Comparison of ENCODE assay signal across 8 cellular contexts in genomic region chr3:185363662-185364203, GRCh38. TPM values are rescaled to one million over a fixed set of nuclear protein-coding genes. Genes with fewer than 3 reads are reported as not detected.
DNase-seq lines count a peak whose midpoint lies in the region; ATAC-seq and TF ChIP-seq lines count a peak whose summit lies in the region.

No MANE protein-coding gene starts in this region.

- H4K20me1 ChIP-seq in hepatocyte (ENCODE audit: insufficient read depth, poor library complexity, severe bottlenecking): no peaks in the 10 kb centered on the region

- no peaks in the 10 kb centered on the region for H3K36me3 ChIP-seq in hepatocyte (replicated peaks; ENCODE audit: insufficient read depth, low read depth)

- H3K9me2 ChIP-seq in hepatocyte (replicated peaks; ENCODE audit: insufficient read depth): no peaks in the 10 kb centered on the region

- POLR2A ChIA-PET in activated CD8-positive, alpha-beta T cell treated with anti-CD3 and anti-CD28 coated beads for 36 hours (lab: Charles Lee): interaction anchor here (0.6 kb wide), 1 partner anchor 192 kb away, joined by 5 read pairs; no protein-coding TSS in a partner anchor

- no peak for TF ChIP-seq CTCF in activated CD8-positive, alpha-beta T cell treated with anti-CD3 and anti-CD28 coated beads for 36 hours (IDR thresholded peaks at IDR 0.05)
- TF ChIP-seq CTCF in hepatocyte (IDR thresholded peaks at IDR 0.05; ENCODE audit: poor library complexity): no peak

- H2AFZ ChIP-seq in hepatocyte: peak overlapping the region; percentile 84

- H3K4me1 Mint-ChIP-seq in activated CD8-positive, alpha-beta T cell treated with anti-CD3 and anti-CD28 coated beads for 36 hours (ENCODE audit: low read depth): peaks cover 11% of the 10 kb centered on the region

- H3K27ac Mint-ChIP-seq in activated CD8-positive, alpha-beta T cell treated with anti-CD3 and anti-CD28 coated beads for 36 hours: no peak overlapping the region

- H3K9me3 ChIP-seq in hepatocyte (ENCODE audit: low read depth): no peaks in the 10 kb centered on the region

- H3K4me2 ChIP-seq in hepatocyte: peak overlapping the region; percentile 79

- peaks cover 48% of the 10 kb centered on the region for H3K27me3 Mint-ChIP-seq in activated CD8-positive, alpha-beta T cell treated with anti-CD3 and anti-CD28 coated beads for 36 hours

- H3K9me3 Mint-ChIP-seq in activated CD8-positive, alpha-beta T cell treated with anti-CD3 and anti-CD28 coated beads for 36 hours: no peaks in the 10 kb centered on the region

- H3K36me3 Mint-ChIP-seq in activated CD8-positive, alpha-beta T cell treated with anti-CD3 and anti-CD28 coated beads for 36 hours (ENCODE audit: low read depth): no peaks in the 10 kb centered on the region

- WGBS in hepatocyte (ENCODE audit: low lambda C conversion rate, missing lambda C conversion rate): 15% methylated on average over 8 of the region's 8 CpGs

- H3K4me3 ChIP-seq in hepatocyte (peak overlapping the region; percentile 61), skin epidermis (peak overlapping the region; percentile 34 to 53 (median 40))

- ATAC-seq in GM18499 (IDR thresholded peaks at IDR 0.05; ENCODE audit: insufficient read depth, unreplicated experiment) (peak; percentile 13), HG03066 (IDR thresholded peaks at IDR 0.05; ENCODE audit: low read depth, unreplicated experiment) (peak; percentile 29), GM21528 (IDR thresholded peaks at IDR 0.05; ENCODE audit: low FRiP score, unreplicated experiment) (no peak)
- peak; percentile 33 for ATAC-seq in activated CD8-positive, alpha-beta T cell treated with anti-CD3 and anti-CD28 coated beads for 36 hours

- no peaks in the 10 kb centered on the region for H3K27me3 ChIP-seq in hepatocyte

- H3K4me3 Mint-ChIP-seq in activated CD8-positive, alpha-beta T cell treated with anti-CD3 and anti-CD28 coated beads for 36 hours: peak overlapping the region; percentile 81

- H3K79me2 ChIP-seq in hepatocyte: peaks cover 37% of the 10 kb centered on the region

- DNase-seq in activated CD8-positive, alpha-beta T cell treated with anti-CD3 and anti-CD28 coated beads for 36 hours: no peak
- no peak for DNase-seq in hepatocyte (ENCODE audit: low spot score)
- no peak for DNase-seq in LoVo (ENCODE audit: low spot score)
- DNase-seq in globus pallidus (ENCODE audit: low spot score): no peak

- H3K4me1 ChIP-seq in hepatocyte (ENCODE audit: insufficient read depth): no peaks in the 10 kb centered on the region

- peak overlapping the region; percentile 79 for H3K27ac ChIP-seq in hepatocyte
- H3K27ac ChIP-seq in skin epidermis: peak overlapping the region in 15 of 21 experiments; percentile 0 to 81 (median 69)

- CTCF ChIA-PET in activated CD8-positive, alpha-beta T cell treated with anti-CD3 and anti-CD28 coated beads for 36 hours (lab: Charles Lee): interaction anchor here (1.2 to 1.4 kb wide), 2 partner anchors 9 to 10 kb away, joined by 5 to 6 read pairs; no protein-coding TSS in a partner anchor

- intact Hi-C loops in activated CD8-positive, alpha-beta T cell treated with anti-CD3 and anti-CD28 coated beads for 36 hours (cut with micrococcal nuclease): no loop called here

RNA-seq across cellular contexts. Expression of gene MAP3K13, which starts 0.8 kb away (rescaled TPM):
- total RNA-seq in activated CD8-positive, alpha-beta T cell treated with anti-CD3 and anti-CD28 coated beads for 36 hours: 10 to 100 TPM in 1 of 2 experiments, 1 to 10 TPM in 1; 8.9 to 10.2 TPM
- total RNA-seq in hepatocyte: 35.4 and 43.8 TPM in 2 replicates
- 58.8 and 65.3 TPM in 2 replicates for polyA plus RNA-seq in hepatocyte
